In the genomic region with DNA sequence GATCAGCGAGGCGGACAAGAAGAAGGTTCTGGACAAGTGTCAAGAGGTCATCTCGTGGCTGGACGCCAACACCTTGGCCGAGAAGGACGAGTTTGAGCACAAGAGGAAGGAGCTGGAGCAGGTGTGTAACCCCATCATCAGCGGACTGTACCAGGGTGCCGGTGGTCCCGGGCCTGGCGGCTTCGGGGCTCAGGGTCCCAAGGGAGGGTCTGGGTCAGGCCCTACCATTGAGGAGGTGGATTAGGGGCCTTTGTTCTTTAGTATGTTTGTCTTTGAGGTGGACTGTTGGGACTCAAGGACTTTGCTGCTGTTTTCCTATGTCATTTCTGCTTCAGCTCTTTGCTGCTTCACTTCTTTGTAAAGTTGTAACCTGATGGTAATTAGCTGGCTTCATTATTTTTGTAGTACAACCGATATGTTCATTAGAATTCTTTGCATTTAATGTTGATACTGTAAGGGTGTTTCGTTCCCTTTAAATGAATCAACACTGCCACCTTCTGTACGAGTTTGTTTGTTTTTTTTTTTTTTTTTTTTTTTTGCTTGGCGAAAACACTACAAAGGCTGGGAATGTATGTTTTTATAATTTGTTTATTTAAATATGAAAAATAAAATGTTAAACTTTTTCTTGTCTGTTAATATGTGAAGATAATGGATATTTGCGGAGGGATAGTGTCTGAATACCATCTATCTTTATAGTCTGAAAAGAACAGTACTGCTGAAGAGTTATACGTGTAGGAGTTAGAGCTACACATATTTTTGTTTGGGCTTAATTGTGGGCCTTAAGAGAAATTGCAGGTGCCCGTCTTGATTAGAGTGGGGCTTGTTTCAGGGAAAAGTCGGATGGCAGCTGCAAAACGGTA, we compare ENCODE assay signal across 8 cellular contexts.
A peak's percentile ranks its signal among the peaks of the same experiment; 100 is the strongest.
DNase-seq lines count a peak whose midpoint lies in the region; ATAC-seq and FAIRE-seq lines count a peak whose summit lies in the region.

No MANE protein-coding gene starts in this region.

- peaks cover 2% of the 10 kb centered on the region for H3K36me3 Mint-ChIP-seq in stimulated activated memory B cell treated with anti-CD40 and anti-IgM and Interleukin-4, amounts not matched to agents 10 μg/mL and 1 μg/mL and 100 μg/mL, for 72 hours

- peak; percentile 24 for FAIRE-seq in islet of Langerhans (lab: Jason Lieb, UNC)

- H3K4me1 Mint-ChIP-seq in stimulated activated memory B cell treated with anti-CD40 and anti-IgM and Interleukin-4, amounts not matched to agents 10 μg/mL and 1 μg/mL and 100 μg/mL, for 72 hours, result peaks cover 30% of the 10 kb centered on the region

- no peaks in the 10 kb centered on the region for H3K27me3 Mint-ChIP-seq in stimulated activated memory B cell treated with anti-CD40 and anti-IgM and Interleukin-4, amounts not matched to agents 10 μg/mL and 1 μg/mL and 100 μg/mL, for 72 hours

- no peak overlapping the region for H2AFZ ChIP-seq in ACC112 (ENCODE audit: low read length, unreplicated experiment)

- DNase-seq in NCI-H526 treated with DMSO at 0.1 percent for 48 hours (lab: John Stamatoyannopoulos, UW) (peak; percentile 73), astrocyte of the hippocampus (ENCODE audit: low read depth, low spot score) (peak; percentile 56)
- DNase-seq in activated effector memory CD4-positive, alpha-beta T cell treated with anti-CD3 and anti-CD28 coated beads, Interleukin-2, amount 50 U/mL, for 16 hours, result no peak

- peak overlapping the region; percentile 78 for H3K4me3 ChIP-seq in ACC112 (ENCODE audit: low read depth, low read length)
- peak overlapping the region; percentile 86 for H3K4me3 ChIP-seq in GM08714 (ENCODE audit: low read length)

- H3K4me1 ChIP-seq in ACC112 (ENCODE audit: control insufficient read depth, insufficient read depth, low read length, unreplicated experiment), result peaks cover 10% of the 10 kb centered on the region

- H3K9me3 Mint-ChIP-seq in stimulated activated memory B cell treated with anti-CD40 and anti-IgM and Interleukin-4, amounts not matched to agents 10 μg/mL and 1 μg/mL and 100 μg/mL, for 72 hours, result no peaks in the 10 kb centered on the region

- H3K36me3 ChIP-seq in ACC112 (ENCODE audit: insufficient read depth, low read length), result no peaks in the 10 kb centered on the region

- H3K27ac Mint-ChIP-seq in stimulated activated memory B cell treated with anti-CD40 and anti-IgM and Interleukin-4, amounts not matched to agents 10 μg/mL and 1 μg/mL and 100 μg/mL, for 72 hours, result peak overlapping the region; percentile 89

- H3K79me2 ChIP-seq in ACC112 (ENCODE audit: control insufficient read depth, insufficient read depth, low read length, unreplicated experiment), result peaks cover 25% of the 10 kb centered on the region

- peak overlapping the region; percentile 51 for H3K27ac ChIP-seq in ACC112 (ENCODE audit: low read depth, low read length)

- peak overlapping the region; percentile 95 for H3K4me3 Mint-ChIP-seq in stimulated activated memory B cell treated with anti-CD40 and anti-IgM and Interleukin-4, amounts not matched to agents 10 μg/mL and 1 μg/mL and 100 μg/mL, for 72 hours

- no peak for ATAC-seq in stimulated activated memory B cell treated with anti-CD40 and anti-IgM and Interleukin-4, amounts not matched to agents 10 μg/mL and 1 μg/mL and 100 μg/mL, for 72 hours
- no peak for ATAC-seq in HG03378 (IDR thresholded peaks at IDR 0.05; ENCODE audit: unreplicated experiment)

- H3K27me3 ChIP-seq in ACC112 (ENCODE audit: insufficient read depth, low read length), result no peaks in the 10 kb centered on the region
